8 cellular contexts compared by ENCODE assay signal in genomic region chr14:23094666-23095195, GRCh38. TPM values are rescaled to one million over a fixed set of nuclear protein-coding genes. Genes with fewer than 3 reads are reported as not detected.
DNase-seq lines count a peak whose midpoint lies in the region; ATAC-seq and TF ChIP-seq lines count a peak whose summit lies in the region.

TSS of gene ACIN1 (minus strand) at chr14:23095136. CDS start at chr14:23095112, 24 bp downstream.

- H3K36me3 Mint-ChIP-seq in activated CD4-positive, alpha-beta T cell treated with anti-CD3 and anti-CD28 coated beads, Interleukin-2, amount 10 ng/mL, durations not matched to agents 24 days and 14 days (ENCODE audit: low read depth), result peaks cover 46% of the 10 kb centered on the region
- peaks cover 0 to 1% of the 10 kb centered on the region in 2 donors for H3K36me3 Mint-ChIP-seq in naive B cell

- H3K27ac ChIP-seq in AG04450 (ENCODE audit: low read depth, low read length), result peak within 1 kb of the TSS; percentile 99
- peak within 1 kb of the TSS; percentile 96 for H3K27ac ChIP-seq in substantia nigra (ENCODE audit: low read depth, low read length, poor library complexity, severe bottlenecking)

- TF ChIP-seq CTCF in AG04450 (IDR thresholded peaks at IDR 0.05; ENCODE audit: low read depth, low read length), result no peak
- no peak for TF ChIP-seq CTCF in epithelial cell of proximal tubule (conservative IDR thresholded peaks at IDR 0.05; ENCODE audit: low read depth, low read length)

- H3K4me1 Mint-ChIP-seq in activated CD4-positive, alpha-beta T cell treated with anti-CD3 and anti-CD28 coated beads, Interleukin-2, amount 10 ng/mL, durations not matched to agents 24 days and 14 days, result peaks cover 29% of the 10 kb centered on the region
- peaks cover 12 to 24% (median 12%) of the 10 kb centered on the region in 3 donors for H3K4me1 Mint-ChIP-seq in naive B cell

- intact Hi-C loops in activated CD4-positive, alpha-beta T cell treated with anti-CD3 and anti-CD28 coated beads, Interleukin-2, amount 10 ng/mL, durations not matched to agents 24 days and 14 days (cut with micrococcal nuclease), result loop anchor here (1.0 to 10.0 kb wide), 8 partner anchors 9 to 460 kb away; partner anchors contain the start of genes HOMEZ, PABPN1, RBM23 and THTPA

- no peak within 1 kb of the TSS for H3K27ac Mint-ChIP-seq in activated CD4-positive, alpha-beta T cell treated with anti-CD3 and anti-CD28 coated beads, Interleukin-2, amount 10 ng/mL, durations not matched to agents 24 days and 14 days
- no peak within 1 kb of the TSS for H3K27ac Mint-ChIP-seq in naive B cell

- no peaks in the 10 kb centered on the region for H3K27me3 Mint-ChIP-seq in activated CD4-positive, alpha-beta T cell treated with anti-CD3 and anti-CD28 coated beads, Interleukin-2, amount 10 ng/mL, durations not matched to agents 24 days and 14 days
- no peaks in the 10 kb centered on the region for H3K27me3 Mint-ChIP-seq in naive B cell

- CTCF ChIA-PET in AG04450 (lab: Charles Lee), result interaction anchor here (0.6 to 5.3 kb wide), 20 partner anchors 9 to 538 kb away, joined by 3 to 74 read pairs (median 6); no protein-coding TSS in a partner anchor

- H3K4me3 Mint-ChIP-seq in activated CD4-positive, alpha-beta T cell treated with anti-CD3 and anti-CD28 coated beads, Interleukin-2, amount 10 ng/mL, durations not matched to agents 24 days and 14 days, result no peak within 1 kb of the TSS
- H3K4me3 Mint-ChIP-seq in naive B cell, result no peak within 1 kb of the TSS

- TF ChIP-seq POLR2A in GM19193 (IDR thresholded peaks at IDR 0.05; ENCODE audit: extremely low read depth, insufficient read depth, insufficient read length), result peak; percentile 88

- H3K4me3 ChIP-seq in AG04450 (ENCODE audit: low read depth, low read length) (peak within 1 kb of the TSS; percentile 95), epithelial cell of proximal tubule (ENCODE audit: low read depth, low read length) (peak within 1 kb of the TSS; percentile 74)

- H3K9me3 Mint-ChIP-seq in activated CD4-positive, alpha-beta T cell treated with anti-CD3 and anti-CD28 coated beads, Interleukin-2, amount 10 ng/mL, durations not matched to agents 24 days and 14 days, result no peaks in the 10 kb centered on the region
- no peaks in the 10 kb centered on the region for H3K9me3 Mint-ChIP-seq in naive B cell

- H3K27me3 ChIP-seq in AG04450 (ENCODE audit: control insufficient read depth, insufficient read depth, low read length), result no peaks in the 10 kb centered on the region

- DNase-seq in AG04450 (ENCODE audit: low read depth, low spot score) (peak; percentile 71), epithelial cell of proximal tubule (ENCODE audit: low read depth) (no peak), naive B cell (no peak), substantia nigra (lab: John Stamatoyannopoulos, UW) (no peak), AML-193 (lab: John Stamatoyannopoulos, UW) (no peak)
- DNase-seq in activated CD4-positive, alpha-beta T cell treated with anti-CD3 and anti-CD28 coated beads, Interleukin-2, amount 10 ng/mL, durations not matched to agents 24 days and 14 days, result no peak

- POLR2A ChIA-PET in AG04450 (lab: Yijun Ruan, JAX), result interaction anchor here (0.5 to 2.1 kb wide), 24 partner anchors 10 to 1020 kb away, joined by 3 to 31 read pairs (median 6); partner anchors contain the start of genes AJUBA, CDH24, CIROP and DCAF11

- H3K9me3 ChIP-seq in AG04450 (ENCODE audit: control insufficient read depth, insufficient read depth, low read length), result no peaks in the 10 kb centered on the region

- ATAC-seq in HG03432 (IDR thresholded peaks at IDR 0.05; ENCODE audit: unreplicated experiment), result peak; percentile 42
- peak; percentile 31 to 32 for ATAC-seq in naive B cell (ENCODE audit: low read depth in 2 of 2)

RNA-seq across cellular contexts. Expression of gene ACIN1, which starts in this region (rescaled TPM):
- 158 and 173 TPM in 2 replicates for polyA plus RNA-seq in AG04450 (2011; rRNA removed)
- polyA minus RNA-seq in AG04450 (2011; rRNA and poly(A)+ RNA removed), result 136 and 143 TPM in 2 replicates
- total RNA-seq in activated CD4-positive, alpha-beta T cell treated with anti-CD3 and anti-CD28 coated beads, Interleukin-2, amount 10 ng/mL, durations not matched to agents 24 days and 14 days, result 221 and 224 TPM in 2 replicates
- 84.1 and 85.2 TPM in 2 replicates for total RNA-seq in epithelial cell of proximal tubule
- 10 to 100 TPM in 2 of 6 donors, 1 to 10 TPM in 3, under 1 TPM in 1; 0.61 to 18.0 (median 9.8) TPM for polyA plus RNA-seq in naive B cell (ENCODE audit: low read depth in 6 of 6)
